ENCODE assay signal across 9 cellular contexts in the genomic region with DNA sequence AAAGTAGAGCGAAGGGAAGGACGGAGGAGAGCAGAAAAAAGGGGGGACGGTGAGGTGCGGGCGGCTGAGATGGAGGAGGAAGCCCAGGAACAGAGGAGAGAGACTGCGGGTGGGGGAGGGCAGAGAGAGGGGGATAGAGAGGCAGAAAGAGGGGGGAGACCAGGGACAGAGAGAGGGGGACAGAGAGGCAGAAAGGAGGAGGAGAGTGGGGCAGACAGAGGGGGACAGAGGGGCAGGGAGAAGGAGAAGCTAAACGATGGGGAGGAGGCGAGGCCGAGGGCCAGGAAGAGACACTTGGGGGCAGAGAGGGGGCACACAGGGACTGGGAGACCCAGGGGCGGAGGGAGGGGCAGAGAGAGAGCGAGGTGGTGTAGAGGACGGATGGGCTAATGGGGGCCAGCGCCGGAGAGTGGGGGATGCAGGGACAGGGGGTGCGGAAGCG. TPM values are rescaled to one million over a fixed set of nuclear protein-coding genes. Genes with fewer than 3 reads are reported as not detected.
A peak's percentile ranks its signal among the peaks of the same experiment; 100 is the strongest.
DNase-seq lines count a peak whose midpoint lies in the region; ATAC-seq and TF ChIP-seq lines count a peak whose summit lies in the region.
"Had no signal": no experiment of that assay in that cellular context is flagged by ENCODE, and none has a peak within 500 bp of the region (broad histone marks: within the 10 kb centered on the region; RNA-seq: fewer than 3 reads in every experiment).

No MANE protein-coding gene starts in this region.

- no peaks in the 10 kb centered on the region for H3K9me3 ChIP-seq in mammary epithelial cell (replicated peaks; ENCODE audit: insufficient read depth, low read length)
- H3K9me3 ChIP-seq in mesodermal cell (ENCODE audit: control insufficient read depth, low read length), result no peaks in the 10 kb centered on the region
- no peaks in the 10 kb centered on the region for H3K9me3 ChIP-seq in tibial nerve

- DNase-seq in activated naive CD4-positive, alpha-beta T cell treated with anti-CD3 and anti-CD28 coated beads, Interleukin-2, amount 50 U/mL, for 72 hours (ENCODE audit: low spot score in 2 of 2), result no peak
- no peak for DNase-seq in activated naive CD4-positive, alpha-beta T cell treated with Interleukin-2 at 50 U/mL for 16 hours
- no peak for DNase-seq in mammary epithelial cell
- no peak for DNase-seq in tibial nerve (ENCODE audit: low spot score in 2 of 2)
- no peak for DNase-seq in OCI-M1 (lab: John Stamatoyannopoulos, UW)
- DNase-seq in posterior vena cava (ENCODE audit: low spot score), result no peak
- no peak for DNase-seq in CD1c-positive myeloid dendritic cell (ENCODE audit: extremely low spot score)
- DNase-seq: NCI-H446 treated with DMSO at 0.1 percent for 48 hours had no signal

- BruUV-seq in mammary epithelial cell (replicated peaks; lab: Mats Ljungman, UMichigan), result no TSS peak

- H3K4me3 ChIP-seq in mammary epithelial cell (replicated peaks in 1 of 3; ENCODE audit: insufficient read depth in 1 of 3, low read depth in 2 of 3, low read length in 3 of 3) (peak overlapping the region; percentile 17 to 41 (median 34)), mesodermal cell (ENCODE audit: extremely low read depth, insufficient read depth, low read length, poor library complexity, severe bottlenecking) (peak overlapping the region; percentile 79), tibial nerve (peak overlapping the region; percentile 22 to 58 (median 32))

- intact Hi-C loops in mammary epithelial cell (cut with micrococcal nuclease) (no loop called here), posterior vena cava (cut with DNase I) (no loop called here)

- dilution Hi-C loops in mammary epithelial cell (cut with HindIII; ENCODE audit: low sequenced_read_pairs), result loop anchor here (5.0 kb wide), 2 partner anchors 66 to 121 kb away; no protein-coding TSS in a partner anchor

- no peak overlapping the region for H3K9ac ChIP-seq in mammary epithelial cell (ENCODE audit: insufficient read depth, low read length)

- no peak for TF ChIP-seq POLR2A in tibial nerve (IDR thresholded peaks at IDR 0.05)

- no CpG with 5 or more reads among the region's 16 CpGs for WGBS in mammary epithelial cell (ENCODE audit: low coverage, missing lambda C conversion rate)
- WGBS in mesodermal cell (ENCODE audit: insufficient coverage in 2 of 2), 2 experiments, result 2 to 3% methylated on average over 12 to 14 of the region's 16 CpGs
- WGBS in tibial nerve, 2 donors, result 2 to 4% methylated on average over 16 of the region's 16 CpGs

- H2AFZ ChIP-seq in mammary epithelial cell (ENCODE audit: low read depth, low read length), result no peak overlapping the region

- in situ Hi-C loops in mammary epithelial cell (cut with MboI; ENCODE audit: low sequenced_read_pairs in 2 of 2), result no loop called here

- ATAC-seq in activated naive CD4-positive, alpha-beta T cell treated with anti-CD3 and anti-CD28 coated beads, Interleukin-2, amount 50 U/mL, for 72 hours, result peak; percentile 6 to 9

- no peak overlapping the region for H3K27ac ChIP-seq in mammary epithelial cell (ENCODE audit: insufficient read depth, low read depth, low read length)
- H3K27ac ChIP-seq in mesodermal cell (ENCODE audit: low read depth, low read length, severe bottlenecking), result no peak overlapping the region
- no peak overlapping the region for H3K27ac ChIP-seq in tibial nerve

- H3K36me3 ChIP-seq in mammary epithelial cell (ENCODE audit: insufficient read depth, low read length) (no peaks in the 10 kb centered on the region), mesodermal cell (ENCODE audit: control insufficient read depth, insufficient read depth, low read length) (peaks cover 39% of the 10 kb centered on the region), tibial nerve (peaks cover 0 to 11% (median 0%) of the 10 kb centered on the region in 3 donors)

- no peaks in the 10 kb centered on the region for H3K79me2 ChIP-seq in mammary epithelial cell (ENCODE audit: insufficient read depth, low read length)

- CTCF ChIA-PET in mammary epithelial cell (lab: Charles Lee; ENCODE audit: low non-redundant PET), result no interaction called here

- no peak for TF ChIP-seq CTCF in mammary epithelial cell (conservative IDR thresholded peaks at IDR 0.05 in 1 of 2, IDR thresholded peaks at IDR 0.05 in 1 of 2; ENCODE audit: extremely low read depth in 1 of 2, insufficient read depth in 1 of 2, low read depth in 1 of 2, low read length in 2 of 2)
- TF ChIP-seq CTCF in tibial nerve (IDR thresholded peaks at IDR 0.05), result no peak

- H3K27ac Mint-ChIP-seq in activated naive CD4-positive, alpha-beta T cell treated with anti-CD3 and anti-CD28 coated beads, Interleukin-2, amount 50 U/mL, for 72 hours, result no peak overlapping the region

- H3K4me1 ChIP-seq in mammary epithelial cell (ENCODE audit: insufficient read depth, low read length) (no peaks in the 10 kb centered on the region), mesodermal cell (ENCODE audit: control insufficient read depth, insufficient read depth, low read length, poor library complexity, severe bottlenecking) (peaks cover 39% of the 10 kb centered on the region), tibial nerve (peaks cover 0 to 34% (median 6%) of the 10 kb centered on the region in 4 donors)

- H3K4me2 ChIP-seq in mammary epithelial cell (ENCODE audit: insufficient read depth, low read depth, low read length), result peak overlapping the region; percentile 47

- H3K36me3 Mint-ChIP-seq in activated naive CD4-positive, alpha-beta T cell treated with anti-CD3 and anti-CD28 coated beads, Interleukin-2, amount 50 U/mL, for 72 hours, result peaks cover 0 to 17% of the 10 kb centered on the region in 2 donors

- no peaks in the 10 kb centered on the region for H3K9me3 Mint-ChIP-seq in activated naive CD4-positive, alpha-beta T cell treated with anti-CD3 and anti-CD28 coated beads, Interleukin-2, amount 50 U/mL, for 72 hours

- no peak for TF ChIP-seq EP300 in tibial nerve (IDR thresholded peaks at IDR 0.05)

- H3K27me3 ChIP-seq in mammary epithelial cell (ENCODE audit: insufficient read depth, low read length) (peaks cover 52% of the 10 kb centered on the region), tibial nerve (peaks cover 0 to 87% of the 10 kb centered on the region in 2 donors)

- H4K20me1 ChIP-seq in mammary epithelial cell (ENCODE audit: insufficient read depth, low read length), result no peaks in the 10 kb centered on the region

RNA-seq across cellular contexts. Expression of gene MEIS3, which starts 0.7 kb away (rescaled TPM):
- under 1 TPM in 1 of 2 donors, not detected in 1; 0.12 TPM for total RNA-seq in activated naive CD4-positive, alpha-beta T cell treated with anti-CD3 and anti-CD28 coated beads, Interleukin-2, amount 50 U/mL, for 72 hours
- total RNA-seq in mammary epithelial cell (10 to 100 TPM in 1 of 2 donors, 1 to 10 TPM in 1; 7.0 to 25.9 TPM), tibial nerve (10 to 100 TPM; 11.5 to 30.8 (median 16.8) TPM), posterior vena cava (10 to 100 TPM; 24.3 to 26.0 TPM)
- 3.3 TPM for polyA plus RNA-seq in mammary epithelial cell
- polyA minus RNA-seq in mammary epithelial cell, result 4.6 TPM
- 114 TPM for polyA plus RNA-seq in mesodermal cell (2013, experiment 1 of 2)
- polyA plus RNA-seq in mesodermal cell (2013, experiment 2 of 2), result 97.4 TPM

RNA-seq across cellular contexts. Expression of gene SLC8A2, which starts 53.1 kb away (rescaled TPM):
- total RNA-seq in activated naive CD4-positive, alpha-beta T cell treated with anti-CD3 and anti-CD28 coated beads, Interleukin-2, amount 50 U/mL, for 72 hours, result under 1 TPM; 0.11 to 0.41 TPM
- total RNA-seq in mammary epithelial cell (under 1 TPM; under 0.01 to 0.19 TPM), tibial nerve (not detected), posterior vena cava (under 1 TPM; 0.56 to 0.67 TPM)
- 0.07 TPM for polyA plus RNA-seq in mammary epithelial cell
- not detected for polyA minus RNA-seq in mammary epithelial cell
- polyA plus RNA-seq in mesodermal cell (2013, experiment 1 of 2), result 2.1 TPM
- polyA plus RNA-seq in mesodermal cell (2013, experiment 2 of 2), result 2.6 TPM

Comparison
In these comparisons a context has a peak if more than half of its experiments do, and no peak if none do; other contexts are left out.
1. RNA of gene MEIS3, which starts 0.7 kb away (total RNA-seq): 24.3 to 26.0 TPM in posterior vena cava, 7.0 to 25.9 TPM in mammary epithelial cell and 11.5 to 30.8 TPM in tibial nerve; 0.12 TPM in activated naive CD4-positive, alpha-beta T cell treated with anti-CD3 and anti-CD28 coated beads, Interleukin-2, amount 50 U/mL, for 72 hours; every median in the first group is over 4 times any median in the second.
2. Peak in every context shown above with its lines, with median percentiles within 50 percentile points of each other: H3K4me3 ChIP-seq.